13 cellular contexts compared by ENCODE assay signal in genomic region chr17:133932-134331, GRCh38. TPM values are rescaled to one million over a fixed set of nuclear protein-coding genes. Genes with fewer than 3 reads are reported as not detected.
DNase-seq lines count a peak whose midpoint lies in the region; ATAC-seq and TF ChIP-seq lines count a peak whose summit lies in the region.
"Not testable (repeated sequence)": the region's sequence is repeated elsewhere in the genome, so short reads cannot be mapped to it uniquely, and the experiment has no call there.
"Had no signal": no experiment of that assay in that cellular context is flagged by ENCODE, and none has a peak within 500 bp of the region (broad histone marks: within the 10 kb centered on the region; RNA-seq: fewer than 3 reads in every experiment).

No MANE protein-coding gene starts in this region.

- intact Hi-C loops in heart left ventricle (cut with DNase I); sciatic nerve (cut with DNase I): not testable (repeated sequence)

- H3K9me3 ChIP-seq in heart left ventricle, upper lobe of left lung: not testable (repeated sequence)

- H3K9me3 Mint-ChIP-seq in HFFc6; T-helper 2 cell treated with Interferon-gamma antibody and Interleukin-4, amounts not matched to agents 5 μg/mL and 100 μg/mL, for 36 hours: not testable (repeated sequence)

- TF ChIP-seq CTCF in HFFc6 (IDR thresholded peaks at IDR 0.05): peak; percentile 4; the same call in 1 of the 2 replicates
- TF ChIP-seq CTCF in heart left ventricle (IDR thresholded peaks at IDR 0.05); upper lobe of left lung (IDR thresholded peaks at IDR 0.05): not testable (repeated sequence)

- ATAC-seq in heart left ventricle (peak in 3 of 4 donors; percentile 13 to 37 (median 15)), sciatic nerve (peak; percentile 15)
- not testable (repeated sequence) for ATAC-seq in upper lobe of left lung (ENCODE audit: low FRiP score in 2 of 2)

- H3K4me1 ChIP-seq in heart left ventricle, upper lobe of left lung: not testable (repeated sequence)

- H3K36me3 Mint-ChIP-seq in HFFc6 (ENCODE audit: low read depth); T-helper 2 cell treated with Interferon-gamma antibody and Interleukin-4, amounts not matched to agents 5 μg/mL and 100 μg/mL, for 36 hours (ENCODE audit: low read depth): not testable (repeated sequence)

- peak; percentile 33 for DNase-seq in ELF-1 (ENCODE audit: low read depth, low spot score)
- DNase-seq in HFFc6; sciatic nerve (ENCODE audit: low spot score): not testable (repeated sequence)
- DNase-seq in T-helper 2 cell treated with Interferon-gamma antibody and Interleukin-4, amounts not matched to agents 5 μg/mL and 100 μg/mL, for 36 hours (ENCODE audit: low spot score): peak; percentile 2
- DNase-seq in dermis blood vessel endothelial cell: peak; percentile 21
- DNase-seq in heart left ventricle: peak in 2 of 5 donors; percentile 16 to 26
- peak; percentile 26 for DNase-seq in mesenteric fat pad (ENCODE audit: low spot score)
- DNase-seq in upper lobe of left lung: peak; percentile 18 to 72

- H3K4me3 Mint-ChIP-seq in HFFc6; T-helper 2 cell treated with Interferon-gamma antibody and Interleukin-4, amounts not matched to agents 5 μg/mL and 100 μg/mL, for 36 hours: not testable (repeated sequence)

- H3K27me3 Mint-ChIP-seq in HFFc6 (ENCODE audit: insufficient read depth); T-helper 2 cell treated with Interferon-gamma antibody and Interleukin-4, amounts not matched to agents 5 μg/mL and 100 μg/mL, for 36 hours (ENCODE audit: low read depth): not testable (repeated sequence)

- not testable (repeated sequence) for H3K4me1 Mint-ChIP-seq in HFFc6 (ENCODE audit: low read depth); T-helper 2 cell treated with Interferon-gamma antibody and Interleukin-4, amounts not matched to agents 5 μg/mL and 100 μg/mL, for 36 hours (ENCODE audit: low read depth)

- not testable (repeated sequence) for H3K27me3 ChIP-seq in heart left ventricle, upper lobe of left lung

- H3K27ac Mint-ChIP-seq in HFFc6; T-helper 2 cell treated with Interferon-gamma antibody and Interleukin-4, amounts not matched to agents 5 μg/mL and 100 μg/mL, for 36 hours: not testable (repeated sequence)

- not testable (repeated sequence) for TF ChIP-seq POLR2A in heart left ventricle (IDR thresholded peaks at IDR 0.05); upper lobe of left lung (IDR thresholded peaks at IDR 0.05)

- not testable (repeated sequence) for TF ChIP-seq EP300 in upper lobe of left lung (IDR thresholded peaks at IDR 0.05)

- H3K4me3 ChIP-seq in heart left ventricle, upper lobe of left lung: not testable (repeated sequence)

- H3K36me3 ChIP-seq in heart left ventricle, upper lobe of left lung: not testable (repeated sequence)

- H3K27ac ChIP-seq in heart left ventricle, upper lobe of left lung: not testable (repeated sequence)

- WGBS in heart left ventricle, 4 donors: 86 to 92% methylated on average over 1 to 19 of the region's 40 CpGs; no CpG with 5 or more reads in 2 of the 4 donors
- WGBS in upper lobe of left lung, 2 donors: no CpG with 5 or more reads among the region's 40 CpGs

RNA-seq across cellular contexts. Expression of gene SCGB1C2, which starts 3.4 kb away (rescaled TPM):
- not detected for total RNA-seq in HFFc6 (2021; fragmentation: NEBNext Ultra II Directional; extraction: Animal tissue kit (Norgen Biotek cat#: 25700))
- total RNA-seq in dermis blood vessel endothelial cell: not detected in 2 replicates
- not detected for total RNA-seq in heart left ventricle
- polyA plus RNA-seq in heart left ventricle: not detected
- total RNA-seq in mesenteric fat pad: not detected
- total RNA-seq in sciatic nerve: not detected
- total RNA-seq in upper lobe of left lung: not detected
- total RNA-seq: A172; Calu3; CD4-positive, alpha-beta memory T cell; Right ventricle myocardium inferior had no signal
- polyA plus RNA-seq: BJ; CD4-positive, alpha-beta memory T cell had no signal

RNA-seq across cellular contexts. Expression of gene DOC2B, which starts 47.5 kb away (rescaled TPM):
- total RNA-seq in HFFc6 (2021; fragmentation: NEBNext Ultra II Directional; extraction: Animal tissue kit (Norgen Biotek cat#: 25700)): not detected
- total RNA-seq in dermis blood vessel endothelial cell (20.6 and 57.9 TPM in 2 replicates), heart left ventricle (10 to 100 TPM in 2 of 9 donors, 1 to 10 TPM in 7; 1.7 to 13.0 (median 6.3) TPM), mesenteric fat pad (41.5 TPM), sciatic nerve (27.2 TPM), upper lobe of left lung (10 to 100 TPM in 1 of 6 donors, 1 to 10 TPM in 5; 1.0 to 10.2 (median 4.4) TPM)
- polyA plus RNA-seq in heart left ventricle: 1 to 10 TPM; 2.4 to 5.8 TPM
- polyA plus RNA-seq: BJ; CD4-positive, alpha-beta memory T cell had no signal
